Comparison of ENCODE assay signal across 18 cellular contexts in the genomic region with DNA sequence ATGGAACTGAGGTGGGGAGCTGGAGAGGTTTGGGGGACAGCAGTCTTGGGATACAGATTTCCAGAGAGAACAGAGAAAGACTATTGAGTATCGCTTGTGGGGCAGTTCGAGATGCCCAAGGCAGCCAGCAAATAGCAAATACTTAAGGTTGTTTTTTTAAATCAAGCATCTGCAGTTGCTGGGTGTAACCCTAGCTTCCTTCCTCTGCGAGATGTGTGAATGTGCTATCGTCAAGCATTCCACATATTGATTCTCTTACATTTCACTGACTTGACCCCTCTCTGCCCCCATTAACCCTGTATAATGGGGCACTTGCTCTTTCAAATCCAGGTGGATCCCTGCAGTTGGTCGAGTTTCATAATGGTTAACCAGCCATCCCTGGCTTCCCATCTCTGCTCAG.
"Had no signal": no experiment of that assay in that cellular context is flagged by ENCODE, and none has a peak within 500 bp of the region (broad histone marks: within the 10 kb centered on the region; RNA-seq: fewer than 3 reads in every experiment).

No MANE protein-coding gene starts in this region.

- H3K4me3 Mint-ChIP-seq: dendritic cell treated with granulocyte-macrophage colony-stimulating factor and Interleukin-4, amounts not matched to agents 40 ng/mL and 50 ng/mL, for 4 days had no signal

- ATAC-seq: foreskin keratinocyte; left colon; left ventricle myocardium superior; naive thymus-derived CD4-positive, alpha-beta T cell; sciatic nerve had no signal

- H3K27ac Mint-ChIP-seq: dendritic cell treated with granulocyte-macrophage colony-stimulating factor and Interleukin-4, amounts not matched to agents 40 ng/mL and 50 ng/mL, for 4 days; naive thymus-derived CD4-positive, alpha-beta T cell had no signal

- DNase-seq: cerebellar nuclear complex; erythroblast; foreskin keratinocyte; kidney; left colon; left ventricle myocardium superior; mesenchymal stem cell; naive thymus-derived CD4-positive, alpha-beta T cell; spleen; stimulated activated CD4-positive, alpha-beta T cell treated with anti-CD3 and anti-CD28 coated beads, Interleukin-15, amount 100 ng/mL, for 24 hours; stimulated activated CD4-positive, alpha-beta T cell treated with anti-CD3 and anti-CD28 coated beads, Interleukin-1b, Interleukin-23, amount 100 ng/mL, for 48 hours; stimulated activated CD4-positive, alpha-beta T cell treated with anti-CD3 and anti-CD28 coated beads, Interleukin-4, amount 100 ng/mL, for 4 hours; stimulated activated naive CD4-positive, alpha-beta T cell; stomach; substantia nigra; transverse colon had no signal
